In the genomic region with DNA sequence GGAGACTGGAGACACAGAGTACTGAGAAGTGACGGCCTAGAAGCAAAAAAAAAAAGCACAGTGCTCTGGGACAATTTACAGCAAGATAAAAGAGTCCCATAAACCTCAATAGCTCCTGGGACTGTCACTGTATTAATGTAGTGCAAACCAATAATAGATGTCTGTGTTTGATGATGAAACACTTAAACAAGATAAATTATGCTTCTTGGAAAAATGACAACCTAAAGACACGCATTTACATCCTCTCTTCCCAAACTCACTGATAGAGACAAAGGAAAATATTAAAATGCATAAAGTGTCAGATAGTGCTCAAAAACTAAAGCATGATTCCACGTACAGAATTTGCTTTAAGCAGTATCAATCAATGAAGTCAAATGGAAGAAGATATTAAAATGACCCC, we compare ENCODE assay signal across 24 cellular contexts.
"Had no signal": no experiment of that assay in that cellular context is flagged by ENCODE, and none has a peak within 500 bp of the region (broad histone marks: within the 10 kb centered on the region; RNA-seq: fewer than 3 reads in every experiment).

No MANE protein-coding gene starts in this region.

- DNase-seq: stimulated activated CD4-positive, alpha-beta T cell treated with anti-CD3 and anti-CD28 coated beads, Interleukin-2, amount 100 ng/mL, for 48 hours; stimulated activated CD4-positive, alpha-beta T cell treated with anti-CD3 and anti-CD28 coated beads, Interleukin-4, amount 100 ng/mL, for 1 hour; stimulated activated CD4-positive, alpha-beta T cell treated with anti-CD3 and anti-CD28 coated beads, Interleukin-4, amount 100 ng/mL, for 24 hours; stimulated activated CD4-positive, alpha-beta T cell treated with anti-CD3 and anti-CD28 coated beads, Interleukin-4, amount 100 ng/mL, for 4 hours; stimulated activated CD8-positive, alpha-beta memory T cell treated with anti-CD3 and anti-CD28 coated beads, Interleukin-4, amount 100 ng/mL, for 48 hours; stimulated activated naive B cell treated with anti-CD40 and anti-IgM and Interleukin-4, amounts not matched to agents 10 μg/mL and 1 μg/mL and 100 μg/mL, for 72 hours; stimulated activated naive CD4-positive, alpha-beta T cell; stimulated activated naive CD4-positive, alpha-beta T cell treated with Interleukin-2 at 50 U/mL for 16 hours; stimulated activated naive CD8-positive, alpha-beta T cell treated with anti-CD3 and anti-CD28 coated beads, Interleukin-15, amount 100 ng/mL, for 72 hours; stimulated activated naive CD8-positive, alpha-beta T cell treated with anti-CD3 and anti-CD28 coated beads, Interleukin-15, Interleukin-2, amounts not matched to agents 100 U/mL and 50 U/mL, for 24 hours; stomach; substantia nigra; testis; thyroid gland; tibial artery; transverse colon; trophoblast cell; upper lobe of left lung; upper lobe of right lung; uterus had no signal

- H3K36me3 ChIP-seq: stomach, suprapubic skin, thoracic aorta, thyroid gland, tibial artery, tibial nerve, transverse colon, upper lobe of left lung, upper lobe of right lung, uterus, vagina had no signal

- H3K27ac ChIP-seq: stomach, suprapubic skin, testis, thoracic aorta, thyroid gland, tibial artery, tibial nerve, transverse colon, upper lobe of left lung, upper lobe of right lung, uterus, vagina had no signal

- H3K9me3 ChIP-seq: suprapubic skin, testis, thoracic aorta, thyroid gland, tibial artery, transverse colon, upper lobe of left lung, upper lobe of right lung, uterus, vagina had no signal

- H3K4me3 ChIP-seq: stomach, suprapubic skin, testis, thoracic aorta, thyroid gland, tibial artery, tibial nerve, transverse colon, upper lobe of left lung, upper lobe of right lung, uterus, vagina had no signal

- H3K27me3 ChIP-seq: stomach, suprapubic skin, testis, thyroid gland, tibial artery, tibial nerve, transverse colon, upper lobe of left lung, upper lobe of right lung, uterus, vagina had no signal
